1 cellular context compared by ENCODE assay signal in the genomic region with DNA sequence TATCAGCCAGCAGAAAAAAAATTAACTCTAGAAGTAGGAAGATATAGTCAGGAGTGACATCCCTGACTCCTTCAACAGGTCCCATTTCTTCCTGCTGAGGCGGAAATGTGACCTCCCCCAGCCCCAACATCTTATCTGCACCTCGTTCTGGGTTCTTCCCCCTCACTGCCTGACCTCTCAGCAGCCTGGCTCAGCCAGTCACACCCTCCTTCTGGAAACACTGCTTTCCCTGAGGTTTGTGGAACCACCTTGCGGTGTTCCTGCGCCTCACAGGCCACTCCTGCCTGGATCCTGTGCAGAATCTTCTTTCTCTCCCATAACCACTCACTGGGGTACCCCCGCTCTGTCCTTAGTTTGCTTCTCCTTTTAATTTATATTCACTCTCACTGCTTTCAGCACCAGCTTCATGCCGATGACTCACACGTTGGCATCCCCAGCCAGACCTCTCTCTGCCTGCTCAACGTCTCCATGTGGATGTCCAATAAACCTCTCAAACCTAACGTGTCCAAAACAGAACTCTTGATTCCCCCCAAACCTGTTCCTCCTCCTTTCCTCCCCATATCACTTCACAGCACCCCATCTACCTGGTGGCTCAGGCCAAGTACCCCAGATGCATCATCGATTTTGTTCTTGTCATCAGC.
TF ChIP-seq lines count a peak whose summit lies in the region.

No MANE protein-coding gene starts in this region.

TF ChIP-seq in GM23338, 12 proteins besides CTCF, POLR2A, EP300 and RAD21 (continued from another document):
- TF ChIP-seq, protein P1, sequence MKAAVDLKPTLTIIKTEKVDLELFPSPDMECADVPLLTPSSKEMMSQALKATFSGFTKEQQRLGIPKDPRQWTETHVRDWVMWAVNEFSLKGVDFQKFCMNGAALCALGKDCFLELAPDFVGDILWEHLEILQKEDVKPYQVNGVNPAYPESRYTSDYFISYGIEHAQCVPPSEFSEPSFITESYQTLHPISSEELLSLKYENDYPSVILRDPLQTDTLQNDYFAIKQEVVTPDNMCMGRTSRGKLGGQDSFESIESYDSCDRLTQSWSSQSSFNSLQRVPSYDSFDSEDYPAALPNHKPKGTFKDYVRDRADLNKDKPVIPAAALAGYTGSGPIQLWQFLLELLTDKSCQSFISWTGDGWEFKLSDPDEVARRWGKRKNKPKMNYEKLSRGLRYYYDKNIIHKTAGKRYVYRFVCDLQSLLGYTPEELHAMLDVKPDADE (IDR thresholded peaks at IDR 0.05), result no peak
- TF ChIP-seq POLR2AphosphoS5 (IDR thresholded peaks at IDR 0.05; ENCODE audit: low read depth) (no peak), EZH2 (IDR thresholded peaks at IDR 0.05; ENCODE audit: low read depth, unreplicated experiment) (no peak), JUNB (IDR thresholded peaks at IDR 0.05; ENCODE audit: unreplicated experiment) (no peak), STAT1 (IDR thresholded peaks at IDR 0.05; ENCODE audit: unreplicated experiment) (no peak), CREB1 (CRISPR knock-in tag; IDR thresholded peaks at IDR 0.05; ENCODE audit: low read depth) (no peak), NANOG (IDR thresholded peaks at IDR 0.05; ENCODE audit: borderline replicate concordance) (no peak)
- TF ChIP-seq, protein P2, sequence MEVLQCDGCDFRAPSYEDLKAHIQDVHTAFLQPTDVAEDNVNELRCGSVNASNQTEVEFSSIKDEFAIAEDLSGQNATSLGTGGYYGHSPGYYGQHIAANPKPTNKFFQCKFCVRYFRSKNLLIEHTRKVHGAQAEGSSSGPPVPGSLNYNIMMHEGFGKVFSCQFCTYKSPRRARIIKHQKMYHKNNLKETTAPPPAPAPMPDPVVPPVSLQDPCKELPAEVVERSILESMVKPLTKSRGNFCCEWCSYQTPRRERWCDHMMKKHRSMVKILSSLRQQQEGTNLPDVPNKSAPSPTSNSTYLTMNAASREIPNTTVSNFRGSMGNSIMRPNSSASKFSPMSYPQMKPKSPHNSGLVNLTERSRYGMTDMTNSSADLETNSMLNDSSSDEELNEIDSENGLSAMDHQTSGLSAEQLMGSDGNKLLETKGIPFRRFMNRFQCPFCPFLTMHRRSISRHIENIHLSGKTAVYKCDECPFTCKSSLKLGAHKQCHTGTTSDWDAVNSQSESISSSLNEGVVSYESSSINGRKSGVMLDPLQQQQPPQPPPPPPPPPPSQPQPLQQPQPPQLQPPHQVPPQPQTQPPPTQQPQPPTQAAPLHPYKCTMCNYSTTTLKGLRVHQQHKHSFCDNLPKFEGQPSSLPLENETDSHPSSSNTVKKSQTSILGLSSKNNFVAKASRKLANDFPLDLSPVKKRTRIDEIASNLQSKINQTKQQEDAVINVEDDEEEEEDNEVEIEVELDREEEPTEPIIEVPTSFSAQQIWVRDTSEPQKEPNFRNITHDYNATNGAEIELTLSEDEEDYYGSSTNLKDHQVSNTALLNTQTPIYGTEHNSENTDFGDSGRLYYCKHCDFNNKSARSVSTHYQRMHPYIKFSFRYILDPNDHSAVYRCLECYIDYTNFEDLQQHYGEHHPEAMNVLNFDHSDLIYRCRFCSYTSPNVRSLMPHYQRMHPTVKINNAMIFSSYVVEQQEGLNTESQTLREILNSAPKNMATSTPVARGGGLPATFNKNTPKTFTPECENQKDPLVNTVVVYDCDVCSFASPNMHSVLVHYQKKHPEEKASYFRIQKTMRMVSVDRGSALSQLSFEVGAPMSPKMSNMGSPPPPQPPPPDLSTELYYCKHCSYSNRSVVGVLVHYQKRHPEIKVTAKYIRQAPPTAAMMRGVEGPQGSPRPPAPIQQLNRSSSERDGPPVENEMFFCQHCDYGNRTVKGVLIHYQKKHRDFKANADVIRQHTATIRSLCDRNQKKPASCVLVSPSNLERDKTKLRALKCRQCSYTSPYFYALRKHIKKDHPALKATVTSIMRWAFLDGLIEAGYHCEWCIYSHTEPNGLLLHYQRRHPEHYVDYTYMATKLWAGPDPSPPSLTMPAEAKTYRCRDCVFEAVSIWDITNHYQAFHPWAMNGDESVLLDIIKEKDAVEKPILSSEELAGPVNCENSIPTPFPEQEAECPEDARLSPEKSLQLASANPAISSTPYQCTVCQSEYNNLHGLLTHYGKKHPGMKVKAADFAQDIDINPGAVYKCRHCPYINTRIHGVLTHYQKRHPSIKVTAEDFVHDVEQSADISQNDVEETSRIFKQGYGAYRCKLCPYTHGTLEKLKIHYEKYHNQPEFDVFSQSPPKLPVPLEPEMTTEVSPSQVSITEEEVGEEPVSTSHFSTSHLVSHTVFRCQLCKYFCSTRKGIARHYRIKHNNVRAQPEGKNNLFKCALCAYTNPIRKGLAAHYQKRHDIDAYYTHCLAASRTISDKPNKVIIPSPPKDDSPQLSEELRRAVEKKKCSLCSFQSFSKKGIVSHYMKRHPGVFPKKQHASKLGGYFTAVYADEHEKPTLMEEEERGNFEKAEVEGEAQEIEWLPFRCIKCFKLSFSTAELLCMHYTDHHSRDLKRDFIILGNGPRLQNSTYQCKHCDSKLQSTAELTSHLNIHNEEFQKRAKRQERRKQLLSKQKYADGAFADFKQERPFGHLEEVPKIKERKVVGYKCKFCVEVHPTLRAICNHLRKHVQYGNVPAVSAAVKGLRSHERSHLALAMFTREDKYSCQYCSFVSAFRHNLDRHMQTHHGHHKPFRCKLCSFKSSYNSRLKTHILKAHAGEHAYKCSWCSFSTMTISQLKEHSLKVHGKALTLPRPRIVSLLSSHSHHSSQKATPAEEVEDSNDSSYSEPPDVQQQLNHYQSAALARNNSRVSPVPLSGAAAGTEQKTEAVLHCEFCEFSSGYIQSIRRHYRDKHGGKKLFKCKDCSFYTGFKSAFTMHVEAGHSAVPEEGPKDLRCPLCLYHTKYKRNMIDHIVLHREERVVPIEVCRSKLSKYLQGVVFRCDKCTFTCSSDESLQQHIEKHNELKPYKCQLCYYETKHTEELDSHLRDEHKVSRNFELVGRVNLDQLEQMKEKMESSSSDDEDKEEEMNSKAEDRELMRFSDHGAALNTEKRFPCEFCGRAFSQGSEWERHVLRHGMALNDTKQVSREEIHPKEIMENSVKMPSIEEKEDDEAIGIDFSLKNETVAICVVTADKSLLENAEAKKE (CRISPR knock-in tag; IDR thresholded peaks at IDR 0.05), result no peak
